24 cellular contexts compared by ENCODE assay signal in genomic region chr6:87209812-87210211, GRCh38. TPM values are rescaled to one million over a fixed set of nuclear protein-coding genes. Genes with fewer than 3 reads are reported as not detected.
DNase-seq lines count a peak whose midpoint lies in the region; ATAC-seq, FAIRE-seq and TF ChIP-seq lines count a peak whose summit lies in the region.
"Had no signal": no experiment of that assay in that cellular context is flagged by ENCODE, and none has a peak within 500 bp of the region (broad histone marks: within the 10 kb centered on the region; RNA-seq: fewer than 3 reads in every experiment).

No MANE protein-coding gene starts in this region.

- H3K36me3 Mint-ChIP-seq in activated naive CD4-positive, alpha-beta T cell treated with anti-CD3 and anti-CD28 coated beads for 36 hours (ENCODE audit: low read depth) = peaks cover 21% of the 10 kb centered on the region

- WGBS in upper lobe of left lung, 2 donors = 67 to 70% methylated on average over 3 of the region's 3 CpGs

- no peaks in the 10 kb centered on the region for H3K9me3 ChIP-seq in HUES48 (ENCODE audit: control insufficient read depth, insufficient read depth, low read length)
- H3K9me3 ChIP-seq in upper lobe of left lung = no peaks in the 10 kb centered on the region
- H3K9me3 ChIP-seq: BLaER1 treated with 17β-estradiol and CSF1 and Interleukin-3, amounts not matched to agents 10 nM and 100 nM; MG63; Peyer's patch; SJCRH30 had no signal

- H3K36me3 ChIP-seq in HUES48 (ENCODE audit: control insufficient read depth, insufficient read depth, low read length) (no peaks in the 10 kb centered on the region; the same call in 1 of the 2 replicates), upper lobe of left lung (peaks cover 0 to 4% (median 0%) of the 10 kb centered on the region in 4 donors)
- H3K36me3 ChIP-seq: Peyer's patch, SJCRH30 had no signal

- H3K4me3 Mint-ChIP-seq in activated naive CD4-positive, alpha-beta T cell treated with anti-CD3 and anti-CD28 coated beads for 36 hours = no peak overlapping the region

- no peak for TF ChIP-seq EP300 in upper lobe of left lung (IDR thresholded peaks at IDR 0.05)

- in situ Hi-C loops in GM13977 (cut with MboI; ENCODE audit: low pct_unique_long_range_greater_than_20kb, low sequenced_read_pairs, unreplicated experiment) = no loop called here

- no peak for TF ChIP-seq CTCF in GM13977 (IDR thresholded peaks at IDR 0.05; ENCODE audit: extremely low read depth, insufficient read depth, missing control alignments)
- no peak for TF ChIP-seq CTCF in upper lobe of left lung (IDR thresholded peaks at IDR 0.05)

- H3K4me3 ChIP-seq in HUES48 (ENCODE audit: low read depth, low read length) = no peak overlapping the region
- H3K4me3 ChIP-seq in upper lobe of left lung = no peak overlapping the region
- H3K4me3 ChIP-seq: BLaER1 treated with 17β-estradiol and CSF1 and Interleukin-3, amounts not matched to agents 10 nM and 100 nM; GM12878; GM23248; MG63; Peyer's patch; SJCRH30 had no signal

- CTCF ChIA-PET in activated naive CD4-positive, alpha-beta T cell treated with anti-CD3 and anti-CD28 coated beads for 36 hours (lab: Charles Lee) = interaction anchor here (0.8 to 1.3 kb wide), 2 partner anchors 10 to 31 kb away, joined by 3 read pairs; no protein-coding TSS in a partner anchor

- FAIRE-seq in endometrium (lab: Jason Lieb, UNC) = peak; percentile 76
- FAIRE-seq: GM12878, HTR-8/SVneo had no signal

- intact Hi-C loops in activated naive CD4-positive, alpha-beta T cell treated with anti-CD3 and anti-CD28 coated beads for 36 hours (cut with micrococcal nuclease) = no loop called here

- peak overlapping the region; percentile 84 for H3K27ac Mint-ChIP-seq in activated naive CD4-positive, alpha-beta T cell treated with anti-CD3 and anti-CD28 coated beads for 36 hours

- H3K4me1 ChIP-seq in HUES48 (ENCODE audit: control insufficient read depth, insufficient read depth, low read length) (peaks cover 90% of the 10 kb centered on the region), upper lobe of left lung (peaks cover 0 to 6% (median 3%) of the 10 kb centered on the region in 4 donors)
- H3K4me1 ChIP-seq: SJCRH30 had no signal

- no peak for TF ChIP-seq POLR2A in upper lobe of left lung (IDR thresholded peaks at IDR 0.05)

- no peak for DNase-seq in activated naive CD4-positive, alpha-beta T cell treated with anti-CD3 and anti-CD28 coated beads for 36 hours
- no peak for DNase-seq in activated naive CD4-positive, alpha-beta T cell (lab: John Stamatoyannopoulos, UW)
- DNase-seq in GM13977 (ENCODE audit: low spot score) (no peak), NCI-H1105 (lab: John Stamatoyannopoulos, UW) (no peak), upper lobe of left lung (no peak)
- DNase-seq: ACHN; CD4-positive, alpha-beta memory T cell; DND-41; GM23248; HCEC 1CT; MG63; NCI-H1048; NCI-H1436; NCI-H187 treated with DMSO at 0.1 percent for 48 hours; NCI-H2171 treated with DMSO at 0.1 percent for 48 hours; NCI-H524 treated with DMSO at 0.1 percent for 48 hours; NCI-H82; Peyer's patch; SJCRH30 had no signal

- no peak overlapping the region for H3K9ac ChIP-seq in HUES48 (ENCODE audit: low read depth, low read length)
- H3K9ac ChIP-seq: BLaER1 treated with 17β-estradiol and CSF1 and Interleukin-3, amounts not matched to agents 10 nM and 100 nM; GM23248 had no signal

- no peaks in the 10 kb centered on the region for H3K27me3 Mint-ChIP-seq in activated naive CD4-positive, alpha-beta T cell treated with anti-CD3 and anti-CD28 coated beads for 36 hours (ENCODE audit: low read depth)
- H3K27me3 Mint-ChIP-seq: CD4-positive, alpha-beta memory T cell had no signal

- ATAC-seq in upper lobe of left lung (ENCODE audit: low FRiP score in 2 of 2) = no peak
- ATAC-seq: GM12878 had no signal

- no peaks in the 10 kb centered on the region for H3K27me3 ChIP-seq in HUES48 (ENCODE audit: control insufficient read depth, insufficient read depth, low read length)
- H3K27me3 ChIP-seq in upper lobe of left lung = no peaks in the 10 kb centered on the region
- H3K27me3 ChIP-seq: BLaER1 treated with 17β-estradiol and CSF1 and Interleukin-3, amounts not matched to agents 10 nM and 100 nM; MG63; Peyer's patch; SJCRH30 had no signal

- no peaks in the 10 kb centered on the region for H3K9me3 Mint-ChIP-seq in activated naive CD4-positive, alpha-beta T cell treated with anti-CD3 and anti-CD28 coated beads for 36 hours
- H3K9me3 Mint-ChIP-seq: CD4-positive, alpha-beta memory T cell had no signal

- H3K27ac ChIP-seq in HUES48 (ENCODE audit: low read depth, low read length) (peak overlapping the region; percentile 79), upper lobe of left lung (no peak overlapping the region)
- H3K27ac ChIP-seq: BLaER1 treated with 17β-estradiol and CSF1 and Interleukin-3, amounts not matched to agents 10 nM and 100 nM; GM23248; Peyer's patch; SJCRH30 had no signal

- peaks cover 81% of the 10 kb centered on the region for H3K4me1 Mint-ChIP-seq in activated naive CD4-positive, alpha-beta T cell treated with anti-CD3 and anti-CD28 coated beads for 36 hours (ENCODE audit: low read depth)

RNA-seq across cellular contexts. Expression of gene ZNF292, which starts 54.4 kb away (rescaled TPM):
- total RNA-seq in activated naive CD4-positive, alpha-beta T cell treated with anti-CD3 and anti-CD28 coated beads for 36 hours = 10 to 100 TPM; 39.5 to 41.2 TPM
- total RNA-seq in upper lobe of left lung = 10 to 100 TPM; 19.9 to 60.8 (median 32.0) TPM
